14 cellular contexts compared by ENCODE assay signal in genomic region chr12:125687820-125688219, GRCh38.
A peak's percentile ranks its signal among the peaks of the same experiment; 100 is the strongest.
DNase-seq lines count a peak whose midpoint lies in the region; ATAC-seq and TF ChIP-seq lines count a peak whose summit lies in the region.
"Had no signal": no experiment of that assay in that cellular context is flagged by ENCODE, and none has a peak within 500 bp of the region (broad histone marks: within the 10 kb centered on the region; RNA-seq: fewer than 3 reads in every experiment).

No MANE protein-coding gene starts in this region.

- TF ChIP-seq EP300 in esophagus muscularis mucosa (IDR thresholded peaks at IDR 0.05), result no peak

- H3K4me3 Mint-ChIP-seq in neural progenitor cell, result no peak overlapping the region
- H3K4me3 Mint-ChIP-seq in stimulated activated memory B cell treated with anti-CD40 and anti-IgM and Interleukin-4, amounts not matched to agents 10 μg/mL and 1 μg/mL and 100 μg/mL, for 72 hours, result no peak overlapping the region
- H3K4me3 Mint-ChIP-seq: CD4-positive, alpha-beta memory T cell had no signal

- no peak overlapping the region for H2AFZ ChIP-seq in neural progenitor cell (replicated peaks)
- H2AFZ ChIP-seq: GM23248 had no signal

- WGBS in esophagus muscularis mucosa, result 88% methylated on average over 5 of the region's 7 CpGs

- intact Hi-C loops in esophagus muscularis mucosa (cut with DNase I), result no loop called here
- intact Hi-C loops in left ventricle myocardium superior (cut with micrococcal nuclease), result no loop called here
- intact Hi-C loops in dorsolateral prefrontal cortex (cut with DNase I), result loop anchor here in 1 of 2 donors (10.0 kb wide), 1 partner anchor 343 kb away; no protein-coding TSS in a partner anchor

- H3K27me3 ChIP-seq in esophagus muscularis mucosa (peaks cover 0 to 58% (median 0%) of the 10 kb centered on the region in 4 donors), neural progenitor cell (peaks cover 32% of the 10 kb centered on the region), dorsolateral prefrontal cortex (peaks cover 0 to 20% (median 3%) of the 10 kb centered on the region in 45 donors)

- H3K27ac ChIP-seq in esophagus muscularis mucosa (replicated peaks in 1 of 4), result no peak overlapping the region
- no peak overlapping the region for H3K27ac ChIP-seq in neural progenitor cell
- no peak overlapping the region for H3K27ac ChIP-seq in dorsolateral prefrontal cortex
- H3K27ac ChIP-seq: GM23248 had no signal

- H3K9me3 Mint-ChIP-seq in neural progenitor cell, result peaks cover 3% of the 10 kb centered on the region
- no peaks in the 10 kb centered on the region for H3K9me3 Mint-ChIP-seq in stimulated activated memory B cell treated with anti-CD40 and anti-IgM and Interleukin-4, amounts not matched to agents 10 μg/mL and 1 μg/mL and 100 μg/mL, for 72 hours

- H3K4me2 ChIP-seq in neural progenitor cell, result no peak overlapping the region

- H3K9ac ChIP-seq in neural progenitor cell, result no peak overlapping the region
- H3K9ac ChIP-seq: GM23248 had no signal

- H3K27ac Mint-ChIP-seq in neural progenitor cell, result peak overlapping the region; percentile 85
- H3K27ac Mint-ChIP-seq in stimulated activated memory B cell treated with anti-CD40 and anti-IgM and Interleukin-4, amounts not matched to agents 10 μg/mL and 1 μg/mL and 100 μg/mL, for 72 hours, result no peak overlapping the region
- H3K27ac Mint-ChIP-seq: CD4-positive, alpha-beta memory T cell had no signal

- DNase-seq in esophagus muscularis mucosa (ENCODE audit: extremely low spot score) (peak; percentile 75), neural progenitor cell (ENCODE audit: low spot score) (no peak), left ventricle myocardium superior (no peak), dorsolateral prefrontal cortex (no peak)
- DNase-seq: C1 segment of cervical spinal cord; Calu3; CD4-positive, alpha-beta memory T cell; COR-L47; DMS53; DMS79 treated with DMSO at 0.1 percent for 48 hours; GM23248; HCEC 1CT had no signal

- ATAC-seq in stimulated activated memory B cell treated with anti-CD40 and anti-IgM and Interleukin-4, amounts not matched to agents 10 μg/mL and 1 μg/mL and 100 μg/mL, for 72 hours, result peak; percentile 18
- ATAC-seq in GM19452 (IDR thresholded peaks at IDR 0.05; ENCODE audit: unreplicated experiment), result no peak
- no peak for ATAC-seq in left ventricle myocardium superior

- H3K4me1 ChIP-seq in esophagus muscularis mucosa, result no peaks in the 10 kb centered on the region
- H3K4me1 ChIP-seq in neural progenitor cell, result no peaks in the 10 kb centered on the region

- no peaks in the 10 kb centered on the region for H3K4me1 Mint-ChIP-seq in neural progenitor cell
- H3K4me1 Mint-ChIP-seq in stimulated activated memory B cell treated with anti-CD40 and anti-IgM and Interleukin-4, amounts not matched to agents 10 μg/mL and 1 μg/mL and 100 μg/mL, for 72 hours, result no peaks in the 10 kb centered on the region
- H3K4me1 Mint-ChIP-seq: CD4-positive, alpha-beta memory T cell had no signal

- H3K36me3 ChIP-seq in esophagus muscularis mucosa (no peaks in the 10 kb centered on the region), neural progenitor cell (no peaks in the 10 kb centered on the region)

- no peaks in the 10 kb centered on the region for H3K9me3 ChIP-seq in esophagus muscularis mucosa
- H3K9me3 ChIP-seq in neural progenitor cell (ENCODE audit: low read depth), result no peaks in the 10 kb centered on the region

- TF ChIP-seq CTCF in esophagus muscularis mucosa (IDR thresholded peaks at IDR 0.05) (no peak), neural progenitor cell (IDR thresholded peaks at IDR 0.05) (no peak), dorsolateral prefrontal cortex (IDR thresholded peaks at IDR 0.05 in 54 of 56, conservative IDR thresholded peaks at IDR 0.05 in 2 of 56; ENCODE audit: low read depth in 1 of 56, partially characterized antibody in 56 of 56) (no peak)

- H3K4me3 ChIP-seq in esophagus muscularis mucosa (no peak overlapping the region), neural progenitor cell (no peak overlapping the region), dorsolateral prefrontal cortex (no peak overlapping the region)
- H3K4me3 ChIP-seq: GM23248 had no signal

- H3K27me3 Mint-ChIP-seq in neural progenitor cell (ENCODE audit: insufficient read depth, low read depth), result peaks cover 5% of the 10 kb centered on the region
- peaks cover 9% of the 10 kb centered on the region for H3K27me3 Mint-ChIP-seq in stimulated activated memory B cell treated with anti-CD40 and anti-IgM and Interleukin-4, amounts not matched to agents 10 μg/mL and 1 μg/mL and 100 μg/mL, for 72 hours

- H3K36me3 Mint-ChIP-seq in neural progenitor cell, result no peaks in the 10 kb centered on the region
- no peaks in the 10 kb centered on the region for H3K36me3 Mint-ChIP-seq in stimulated activated memory B cell treated with anti-CD40 and anti-IgM and Interleukin-4, amounts not matched to agents 10 μg/mL and 1 μg/mL and 100 μg/mL, for 72 hours
- H3K36me3 Mint-ChIP-seq: CD4-positive, alpha-beta memory T cell had no signal

- TF ChIP-seq POLR2A in esophagus muscularis mucosa (IDR thresholded peaks at IDR 0.05; ENCODE audit: low read depth), result no peak

- no peaks in the 10 kb centered on the region for H3F3A ChIP-seq in neural progenitor cell (ENCODE audit: low read depth)

- H3K79me2 ChIP-seq in neural progenitor cell (ENCODE audit: low read depth), result no peaks in the 10 kb centered on the region

- no peaks in the 10 kb centered on the region for H4K20me1 ChIP-seq in neural progenitor cell (ENCODE audit: low read depth)
